ENCODE assay signal across 1 cellular context in genomic region chr5:173243808-173244305, GRCh38.
TF ChIP-seq lines count a peak whose summit lies in the region.

No MANE protein-coding gene starts in this region.

TF ChIP-seq in K562, 482 proteins besides CTCF, POLR2A, EP300 and RAD21 (continued from another document):
- peak; percentile 37; the same call in 1 of the 2 replicates for TF ChIP-seq RNF2 (IDR thresholded peaks at IDR 0.05)
TF ChIP-seq in K562: peak in this region for 4.
